In genomic region chr16:85610446-85611204, GRCh38 we compare ENCODE assay signal across 8 cellular contexts. TPM values are rescaled to one million over a fixed set of nuclear protein-coding genes. Genes with fewer than 3 reads are reported as not detected.
DNase-seq lines count a peak whose midpoint lies in the region; ATAC-seq, FAIRE-seq and TF ChIP-seq lines count a peak whose summit lies in the region.

No MANE protein-coding gene starts in this region.

- H3K27me3 ChIP-seq in Loucy (ENCODE audit: insufficient read depth, low read length, poor library complexity, severe bottlenecking) (no peaks in the 10 kb centered on the region), neuron (ENCODE audit: insufficient read depth, low read length) (no peaks in the 10 kb centered on the region), stomach (no peaks in the 10 kb centered on the region)

- peak overlapping the region; percentile 96 for H3K9ac ChIP-seq in Loucy (ENCODE audit: low read depth, low read length, poor library complexity, severe bottlenecking)

- no peak for TF ChIP-seq POLR2A in stomach (IDR thresholded peaks at IDR 0.05)

- peaks cover 9% of the 10 kb centered on the region for H3F3A ChIP-seq in Loucy (ENCODE audit: low read depth)

- no peak overlapping the region for H2AFZ ChIP-seq in Loucy (ENCODE audit: low read length)
- H2AFZ ChIP-seq in neuron (ENCODE audit: low read depth, low read length) = no peak overlapping the region

- no peak for FAIRE-seq in frontal cortex (lab: Jason Lieb, UNC)

- H3K9me3 ChIP-seq in Loucy (ENCODE audit: insufficient read depth, low read depth, low read length) = no peaks in the 10 kb centered on the region
- no peaks in the 10 kb centered on the region for H3K9me3 ChIP-seq in neuron (ENCODE audit: low read length)
- no peaks in the 10 kb centered on the region for H3K9me3 ChIP-seq in stomach

- TF ChIP-seq EP300 in stomach (IDR thresholded peaks at IDR 0.05) = no peak

- H3K27ac ChIP-seq in stomach = peak overlapping the region; percentile 93 to 98 (median 97)

- DNase-seq in CD1c-positive myeloid dendritic cell (ENCODE audit: extremely low spot score) = peak; percentile 93
- DNase-seq in SIG-M5 treated with dmso at 0.1 percent for 504 hours (lab: John Stamatoyannopoulos, UW; ENCODE audit: unreplicated experiment) = peak; percentile 87
- peak; percentile 92 for DNase-seq in activated gamma-delta T cell treated with Interleukin-2 at 50 U/mL for 16 hours
- DNase-seq in frontal cortex (ENCODE audit: low spot score in 2 of 2) = peak; percentile 88 to 90
- peak; percentile 89 for DNase-seq in stomach

- peaks cover 90% of the 10 kb centered on the region for H3K79me2 ChIP-seq in Loucy (ENCODE audit: insufficient read depth, low read length)

- H3K4me3 ChIP-seq in Loucy (ENCODE audit: low read length, poor library complexity, severe bottlenecking) = peak overlapping the region; percentile 76
- H3K4me3 ChIP-seq in neuron (ENCODE audit: low read length) = peak overlapping the region; percentile 25
- peak overlapping the region; percentile 58 to 78 (median 64) for H3K4me3 ChIP-seq in stomach

- intact Hi-C loops in stomach (cut with DNase I; ENCODE audit: low total_unique reads) = no loop called here

- ATAC-seq in GM21526 (IDR thresholded peaks at IDR 0.05; ENCODE audit: low FRiP score, unreplicated experiment) = peak; percentile 33

- H3K4me1 ChIP-seq in Loucy (ENCODE audit: insufficient read depth, low read length, poor library complexity, severe bottlenecking) (peaks cover 68% of the 10 kb centered on the region), neuron (ENCODE audit: insufficient read depth, low read length) (peaks cover 70% of the 10 kb centered on the region), stomach (peaks cover 61 to 100% (median 91%) of the 10 kb centered on the region in 4 donors)

- H3K9me2 ChIP-seq in Loucy (replicated peaks; ENCODE audit: low read depth, low read length) = no peaks in the 10 kb centered on the region

- 1 to 3% (median 2%) methylated on average over 18 to 40 of the region's 40 CpGs for WGBS in stomach, 5 donors

- TF ChIP-seq CTCF in Loucy (conservative IDR thresholded peaks at IDR 0.05; ENCODE audit: low read length) (peak; percentile 97), stomach (IDR thresholded peaks at IDR 0.05) (peak in 6 of 7 experiments; percentile 32 to 99 (median 96))

- peak overlapping the region; percentile 96 for H3K4me2 ChIP-seq in Loucy (ENCODE audit: low read depth, low read length, poor library complexity, severe bottlenecking)

- peaks cover 64% of the 10 kb centered on the region for H4K20me1 ChIP-seq in Loucy (ENCODE audit: insufficient read depth, low read length, poor library complexity, severe bottlenecking)

- peaks cover 6% of the 10 kb centered on the region; the same call in 1 of the 2 replicates for H3K36me3 ChIP-seq in Loucy (ENCODE audit: insufficient read depth, low read length)
- no peaks in the 10 kb centered on the region for H3K36me3 ChIP-seq in neuron (ENCODE audit: insufficient read depth, low read length)
- no peaks in the 10 kb centered on the region for H3K36me3 ChIP-seq in stomach

RNA-seq across cellular contexts. Expression of gene GSE1, which starts 2.5 kb away (rescaled TPM):
- total RNA-seq in frontal cortex = 13.9 TPM
- total RNA-seq in stomach = 100 to 1,000 TPM in 4 of 5 donors, 10 to 100 TPM in 1; 58.2 to 294 (median 141) TPM
- polyA plus RNA-seq in stomach = 10 to 100 TPM; 11.8 to 21.1 (median 12.9) TPM

Comparison
In these comparisons a context has a peak if more than half of its experiments do, and no peak if none do; other contexts are left out.
1. Peak in every context shown above with its lines: DNase-seq, ATAC-seq, H3K4me3 ChIP-seq and H3K27ac ChIP-seq.
2. H3K4me3 ChIP-seq: peak in every context shown above with its lines; median percentile 76 in Loucy; 64 in stomach; 25 in neuron.